1 cellular context compared by ENCODE assay signal in genomic region chr1:212242288-212242984, GRCh38.
A peak's percentile ranks its signal among the peaks of the same experiment; 100 is the strongest.
TF ChIP-seq lines count a peak whose summit lies in the region.

No MANE protein-coding gene starts in this region.

TF ChIP-seq in HepG2, 621 proteins besides CTCF, POLR2A, EP300 and RAD21 (continued from another document and continues in another):
- no peak for TF ChIP-seq ZNF704 (CRISPR knock-in tag; IDR thresholded peaks at IDR 0.05; ENCODE audit: borderline replicate concordance)
- no peak for TF ChIP-seq ZNF737 (CRISPR knock-in tag; IDR thresholded peaks at IDR 0.05; ENCODE audit: borderline replicate concordance)
- TF ChIP-seq SP4 (CRISPR knock-in tag; IDR thresholded peaks at IDR 0.05), result no peak
- no peak for TF ChIP-seq KMT2A (CRISPR knock-in tag; IDR thresholded peaks at IDR 0.05)
- TF ChIP-seq HNRNPK (IDR thresholded peaks at IDR 0.05; ENCODE audit: low read depth, low read length, poor library complexity, severe bottlenecking), result no peak
- no peak for TF ChIP-seq MBD4 (IDR thresholded peaks at IDR 0.05; ENCODE audit: borderline replicate concordance, low read length)
- TF ChIP-seq PHF5A (CRISPR knock-in tag; IDR thresholded peaks at IDR 0.05; ENCODE audit: low read depth, unreplicated experiment), result no peak
- TF ChIP-seq LCORL (IDR thresholded peaks at IDR 0.05), result no peak
- TF ChIP-seq LCORL (CRISPR knock-in tag; IDR thresholded peaks at IDR 0.05), result peak; percentile 59; the same call in 1 of the 2 replicates
- TF ChIP-seq DPF2 (CRISPR knock-in tag; IDR thresholded peaks at IDR 0.05; ENCODE audit: borderline replicate concordance, low read depth), result 0 out of 2 replicates have a peak, but pooled peaks have one; percentile 36
- TF ChIP-seq DNMT1 (CRISPR knock-in tag; IDR thresholded peaks at IDR 0.05), result no peak
- TF ChIP-seq ZKSCAN8 (CRISPR knock-in tag; IDR thresholded peaks at IDR 0.05; ENCODE audit: borderline replicate concordance), result 0 out of 2 replicates have a peak, but pooled peaks have one; percentile 34
- no peak for TF ChIP-seq NAIF1 (CRISPR knock-in tag; IDR thresholded peaks at IDR 0.05; ENCODE audit: borderline replicate concordance)
- TF ChIP-seq ZNF709 (CRISPR knock-in tag; IDR thresholded peaks at IDR 0.05), result no peak
- TF ChIP-seq YEATS2 (CRISPR knock-in tag; IDR thresholded peaks at IDR 0.05; ENCODE audit: borderline replicate concordance), result no peak
- no peak for TF ChIP-seq CENPX (CRISPR knock-in tag; IDR thresholded peaks at IDR 0.05)
- TF ChIP-seq ZNF484 (CRISPR knock-in tag; IDR thresholded peaks at IDR 0.05; ENCODE audit: borderline replicate concordance, low read depth), result no peak
- no peak for TF ChIP-seq ZNF576 (CRISPR knock-in tag; IDR thresholded peaks at IDR 0.05)
- no peak for TF ChIP-seq ZBTB49 (CRISPR knock-in tag; IDR thresholded peaks at IDR 0.05; ENCODE audit: borderline replicate concordance)
- no peak for TF ChIP-seq EED (CRISPR knock-in tag; IDR thresholded peaks at IDR 0.05)
- no peak for TF ChIP-seq SCMH1 (CRISPR knock-in tag; IDR thresholded peaks at IDR 0.05; ENCODE audit: borderline replicate concordance)
- TF ChIP-seq ATF4 (CRISPR knock-in tag; IDR thresholded peaks at IDR 0.05), result peak in 1 of 2 experiments; percentile 43; a peak in 1 of 4 replicates
- TF ChIP-seq ZNF292 (CRISPR knock-in tag; IDR thresholded peaks at IDR 0.05; ENCODE audit: borderline replicate concordance, low read depth), result no peak; the same call in 1 of the 2 replicates
- no peak for TF ChIP-seq ZFP90 (CRISPR knock-in tag; IDR thresholded peaks at IDR 0.05; ENCODE audit: borderline replicate concordance)
- no peak for TF ChIP-seq THAP8 (CRISPR knock-in tag; IDR thresholded peaks at IDR 0.05; ENCODE audit: borderline replicate concordance)
- TF ChIP-seq GABPB1 (CRISPR knock-in tag; IDR thresholded peaks at IDR 0.05), result peak; percentile 55; the same call in 1 of the 2 replicates
- TF ChIP-seq PAF1 (CRISPR knock-in tag; IDR thresholded peaks at IDR 0.05), result no peak
- TF ChIP-seq ZNF891 (CRISPR knock-in tag; IDR thresholded peaks at IDR 0.05), result no peak
- TF ChIP-seq TFDP2 (CRISPR knock-in tag; IDR thresholded peaks at IDR 0.05), result no peak
- TF ChIP-seq GRHL1 (CRISPR knock-in tag; conservative IDR thresholded peaks at IDR 0.05), result no peak
- TF ChIP-seq HNRNPH1 (optimal IDR thresholded peaks at IDR 0.05; ENCODE audit: low read depth, low read length), result no peak
- TF ChIP-seq TARDBP (CRISPR knock-in tag; IDR thresholded peaks at IDR 0.05), result 0 out of 2 replicates have a peak, but pooled peaks have one; percentile 53
- TF ChIP-seq TBL1XR1 (IDR thresholded peaks at IDR 0.05; ENCODE audit: borderline replicate concordance, low read length, partially characterized antibody), result peak; percentile 27
- no peak for TF ChIP-seq TSC22D2 (CRISPR knock-in tag; IDR thresholded peaks at IDR 0.05; ENCODE audit: borderline replicate concordance)
- TF ChIP-seq ZNF432 (CRISPR knock-in tag; IDR thresholded peaks at IDR 0.05; ENCODE audit: borderline replicate concordance), result no peak
- TF ChIP-seq ZNF607 (CRISPR knock-in tag; IDR thresholded peaks at IDR 0.05; ENCODE audit: borderline replicate concordance), result no peak
- no peak for TF ChIP-seq MLXIP (CRISPR knock-in tag; IDR thresholded peaks at IDR 0.05; ENCODE audit: borderline replicate concordance)
- no peak for TF ChIP-seq ZNF720 (CRISPR knock-in tag; IDR thresholded peaks at IDR 0.05)
- peak; percentile 47; the same call in 1 of the 2 replicates for TF ChIP-seq ZNF350 (CRISPR knock-in tag; IDR thresholded peaks at IDR 0.05; ENCODE audit: borderline replicate concordance, low read depth)
- TF ChIP-seq ZBTB26 (CRISPR knock-in tag; IDR thresholded peaks at IDR 0.05; ENCODE audit: borderline replicate concordance), result peak; percentile 26; the same call in 1 of the 2 replicates
- no peak for TF ChIP-seq DBP (CRISPR knock-in tag; IDR thresholded peaks at IDR 0.05; ENCODE audit: not compliant biosample characterization)
- TF ChIP-seq JUND (CRISPR knock-in tag; IDR thresholded peaks at IDR 0.05), result no peak
- TF ChIP-seq THAP11 (CRISPR knock-in tag; IDR thresholded peaks at IDR 0.05), result peak; percentile 55; the same call in 1 of the 2 replicates
- TF ChIP-seq TFE3 (CRISPR knock-in tag; IDR thresholded peaks at IDR 0.05), result peak; percentile 89
- no peak for TF ChIP-seq ZNF670 (CRISPR knock-in tag; IDR thresholded peaks at IDR 0.05; ENCODE audit: borderline replicate concordance)
- TF ChIP-seq ZNF232 (CRISPR knock-in tag; IDR thresholded peaks at IDR 0.05; ENCODE audit: borderline replicate concordance), result peak; percentile 34; the same call in 1 of the 2 replicates
- TF ChIP-seq ZNF788 (CRISPR knock-in tag; IDR thresholded peaks at IDR 0.05; ENCODE audit: borderline replicate concordance), result no peak
- TF ChIP-seq ELK4 (CRISPR knock-in tag; IDR thresholded peaks at IDR 0.05; ENCODE audit: borderline replicate concordance), result no peak
